Comparison of ENCODE assay signal across 15 cellular contexts in genomic region chr2:40955042-40955441, GRCh38.
DNase-seq lines count a peak whose midpoint lies in the region; ATAC-seq and TF ChIP-seq lines count a peak whose summit lies in the region.
"Had no signal": no experiment of that assay in that cellular context is flagged by ENCODE, and none has a peak within 500 bp of the region (broad histone marks: within the 10 kb centered on the region; RNA-seq: fewer than 3 reads in every experiment).

No MANE protein-coding gene starts in this region.

- H3K36me3 ChIP-seq in adipocyte (ENCODE audit: control insufficient read depth, insufficient read depth, low read length, severe bottlenecking) = no peaks in the 10 kb centered on the region

- H3K27me3 ChIP-seq in adipocyte (replicated peaks; ENCODE audit: control insufficient read depth, insufficient read depth, low read length) = no peaks in the 10 kb centered on the region

- H3K9me3 ChIP-seq in adipocyte (ENCODE audit: control insufficient read depth, low read length) = no peaks in the 10 kb centered on the region

- no peak overlapping the region for H3K4me3 Mint-ChIP-seq in naive thymus-derived CD8-positive, alpha-beta T cell
- H3K4me3 Mint-ChIP-seq: B cell; CD4-positive, alpha-beta T cell; H9 had no signal

- H3K4me1 ChIP-seq in adipocyte (ENCODE audit: control insufficient read depth, insufficient read depth, low read length) = no peaks in the 10 kb centered on the region

- POLR2A ChIA-PET in naive thymus-derived CD8-positive, alpha-beta T cell (lab: Charles Lee) = no interaction called here

- no peaks in the 10 kb centered on the region for H3K27me3 Mint-ChIP-seq in naive thymus-derived CD8-positive, alpha-beta T cell
- H3K27me3 Mint-ChIP-seq: B cell; CD4-positive, alpha-beta T cell had no signal

- H3K4me1 Mint-ChIP-seq in naive thymus-derived CD8-positive, alpha-beta T cell = no peaks in the 10 kb centered on the region

- H3K4me3 ChIP-seq in adipocyte (ENCODE audit: low read length) = no peak overlapping the region
- no peak overlapping the region for H3K4me3 ChIP-seq in fibroblast of pulmonary artery (replicated peaks; ENCODE audit: low read depth, low read length)

- no peak for TF ChIP-seq CTCF in fibroblast of pulmonary artery (IDR thresholded peaks at IDR 0.05; ENCODE audit: low read length, missing control alignments)

- H3K36me3 Mint-ChIP-seq in naive thymus-derived CD8-positive, alpha-beta T cell = no peaks in the 10 kb centered on the region

- H3K27ac Mint-ChIP-seq in naive thymus-derived CD8-positive, alpha-beta T cell = no peak overlapping the region
- H3K27ac Mint-ChIP-seq: B cell; CD4-positive, alpha-beta T cell; H9 had no signal

- H3K9me3 Mint-ChIP-seq in naive thymus-derived CD8-positive, alpha-beta T cell = peaks cover 0 to 4% (median 0%) of the 10 kb centered on the region in 9 donors
- H3K9me3 Mint-ChIP-seq: CD4-positive, alpha-beta T cell; H9 had no signal

- no peak for ATAC-seq in naive thymus-derived CD8-positive, alpha-beta T cell
- no peak for ATAC-seq in GM21447 (IDR thresholded peaks at IDR 0.05; ENCODE audit: unreplicated experiment)

- no peak overlapping the region for H3K9ac ChIP-seq in adipocyte (ENCODE audit: low read length)

- peak; percentile 24 for DNase-seq in ELR (ENCODE audit: low read depth)
- peak; percentile 1 for DNase-seq in adipocyte (ENCODE audit: low read depth)
- peak; percentile 1 for DNase-seq in fibroblast of pulmonary artery (ENCODE audit: low read depth)
- DNase-seq in glomerular visceral epithelial cell (ENCODE audit: extremely low spot score) = no peak
- DNase-seq in stimulated activated naive CD4-positive, alpha-beta T cell treated with Interleukin-2 at 50 U/mL for 16 hours (lab: John Stamatoyannopoulos, UW) = no peak
- no peak for DNase-seq in naive thymus-derived CD8-positive, alpha-beta T cell
- DNase-seq: C1 segment of cervical spinal cord; Calu3; CD4-positive, alpha-beta T cell; DMS 273 treated with DMSO at 0.1 percent for 48 hours; GDM1; GOT3; H9 had no signal

Comparison
In these comparisons a context has a peak if more than half of its experiments do, and no peak if none do; other contexts are left out.
1. DNase-seq: peak in ELR (single experiment), adipocyte (single experiment) and fibroblast of pulmonary artery (single experiment); none in glomerular visceral epithelial cell (single experiment), stimulated activated naive CD4-positive, alpha-beta T cell treated with Interleukin-2 at 50 U/mL for 16 hours (single experiment) and naive thymus-derived CD8-positive, alpha-beta T cell (0 of 10).